20 cellular contexts compared by ENCODE assay signal in the genomic region with DNA sequence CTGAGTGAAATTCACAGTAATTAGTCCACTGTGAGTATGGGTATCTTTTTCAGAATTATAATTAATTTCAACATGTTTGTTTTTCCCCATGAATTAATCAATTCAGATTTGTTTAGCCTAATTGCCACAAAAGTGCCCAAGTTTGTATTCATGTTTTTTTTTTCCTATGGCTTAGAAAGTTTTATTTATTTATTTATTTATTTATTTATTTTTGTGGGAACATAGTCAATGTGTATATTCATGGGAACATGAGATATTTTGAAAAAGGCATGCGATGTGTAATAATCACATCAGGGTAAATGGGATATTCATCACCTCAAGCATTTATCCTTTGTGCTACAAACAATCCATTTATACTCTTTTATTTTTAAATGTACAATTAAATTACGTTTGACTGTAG.
DNase-seq lines count a peak whose midpoint lies in the region; ATAC-seq, FAIRE-seq and TF ChIP-seq lines count a peak whose summit lies in the region.
"Had no signal": no experiment of that assay in that cellular context is flagged by ENCODE, and none has a peak within 500 bp of the region (broad histone marks: within the 10 kb centered on the region; RNA-seq: fewer than 3 reads in every experiment).

No MANE protein-coding gene starts in this region.

- intact Hi-C loops in kidney (cut with DNase I): no loop called here

- DNase-seq in A549 (ENCODE audit: low read depth in 1 of 2, low spot score in 1 of 2) (no peak), kidney (no peak), EL (no peak), OCI-M2 (lab: John Stamatoyannopoulos, UW; ENCODE audit: unreplicated experiment) (no peak)
- DNase-seq: ACHN; BE2C; C1 segment of cervical spinal cord; CD4-positive, alpha-beta memory T cell; CD4-positive, CD25-positive, alpha-beta regulatory T cell; CD8-positive, alpha-beta memory T cell; COR-L47; DMS 273 treated with DMSO at 0.1 percent for 48 hours; DMS79 treated with DMSO at 0.1 percent for 48 hours; GDM1 had no signal

- H3K36me3 ChIP-seq in kidney (ENCODE audit: control insufficient read depth in 1 of 2, insufficient read depth in 2 of 2, low read length in 2 of 2): no peaks in the 10 kb centered on the region
- H3K36me3 ChIP-seq: BE2C, BLaER1 had no signal

- WGBS in A549 (ENCODE audit: missing lambda C conversion rate): 38% methylated on average over 2 of the region's 2 CpGs

- no peak for TF ChIP-seq EP300 in A549 (IDR thresholded peaks at IDR 0.05)

- H3K4me1 ChIP-seq in A549 (no peaks in the 10 kb centered on the region), kidney (ENCODE audit: control insufficient read depth in 1 of 2, insufficient read depth in 1 of 2, low read depth in 1 of 2, low read length in 2 of 2) (no peaks in the 10 kb centered on the region)
- H3K4me1 ChIP-seq: BE2C, BLaER1 had no signal

- no peak for TF ChIP-seq RAD21 in A549 (conservative IDR thresholded peaks at IDR 0.05 in 1 of 2, IDR thresholded peaks at IDR 0.05 in 1 of 2)

- POLR2A ChIA-PET in A549 (lab: Yijun Ruan, JAX): no interaction called here

- H3K27ac ChIP-seq in A549 (no peak overlapping the region), kidney (ENCODE audit: low read depth in 2 of 2, low read length in 2 of 2) (no peak overlapping the region)
- H3K27ac ChIP-seq: 22Rv1, BLaER1 had no signal

- H3K4me2 ChIP-seq in A549: no peak overlapping the region
- H3K4me2 ChIP-seq: BLaER1 had no signal

- FAIRE-seq in A549 (lab: Jason Lieb, UNC) (no peak), colon (lab: Jason Lieb, UNC) (peak; percentile 62), kidney (lab: Jason Lieb, UNC) (peak; percentile 13)
- FAIRE-seq: GM12878, GM12892, GM18507 had no signal

- H3K4me3 ChIP-seq in A549 (no peak overlapping the region), kidney (ENCODE audit: low read length in 2 of 2) (no peak overlapping the region)
- H3K4me3 ChIP-seq: BLaER1, GM12878 had no signal

- H3K9ac ChIP-seq in kidney (ENCODE audit: low read length in 2 of 2): no peak overlapping the region
- H3K9ac ChIP-seq: BLaER1 had no signal

- no peaks in the 10 kb centered on the region for H3K9me3 ChIP-seq in A549
- H3K9me3 ChIP-seq in kidney (ENCODE audit: control insufficient read depth in 1 of 2, low read length in 2 of 2): peaks cover 3% of the 10 kb centered on the region in 2 donors
- H3K9me3 ChIP-seq: BE2C had no signal

- CTCF ChIA-PET in A549 (lab: Yijun Ruan, JAX): no interaction called here

- TF ChIP-seq CTCF in A549 (IDR thresholded peaks at IDR 0.05): no peak
- no peak for TF ChIP-seq CTCF in kidney (IDR thresholded peaks at IDR 0.05; ENCODE audit: borderline replicate concordance, extremely low read depth, insufficient read depth)

- ATAC-seq in A549: no peak
- ATAC-seq: GM12878 had no signal

- no peak for TF ChIP-seq POLR2A in A549 (IDR thresholded peaks at IDR 0.05; ENCODE audit: low read length)

TF ChIP-seq in A549, 52 proteins besides CTCF, POLR2A, EP300 and RAD21:
- TF ChIP-seq ZC3H11A (IDR thresholded peaks at IDR 0.05): peak; percentile 55
- TF ChIP-seq, protein P1, sequence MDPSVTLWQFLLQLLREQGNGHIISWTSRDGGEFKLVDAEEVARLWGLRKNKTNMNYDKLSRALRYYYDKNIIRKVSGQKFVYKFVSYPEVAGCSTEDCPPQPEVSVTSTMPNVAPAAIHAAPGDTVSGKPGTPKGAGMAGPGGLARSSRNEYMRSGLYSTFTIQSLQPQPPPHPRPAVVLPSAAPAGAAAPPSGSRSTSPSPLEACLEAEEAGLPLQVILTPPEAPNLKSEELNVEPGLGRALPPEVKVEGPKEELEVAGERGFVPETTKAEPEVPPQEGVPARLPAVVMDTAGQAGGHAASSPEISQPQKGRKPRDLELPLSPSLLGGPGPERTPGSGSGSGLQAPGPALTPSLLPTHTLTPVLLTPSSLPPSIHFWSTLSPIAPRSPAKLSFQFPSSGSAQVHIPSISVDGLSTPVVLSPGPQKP (IDR thresholded peaks at IDR 0.05; ENCODE audit: low read depth, low read length): no peak
